8 cellular contexts compared by ENCODE assay signal in the genomic region with DNA sequence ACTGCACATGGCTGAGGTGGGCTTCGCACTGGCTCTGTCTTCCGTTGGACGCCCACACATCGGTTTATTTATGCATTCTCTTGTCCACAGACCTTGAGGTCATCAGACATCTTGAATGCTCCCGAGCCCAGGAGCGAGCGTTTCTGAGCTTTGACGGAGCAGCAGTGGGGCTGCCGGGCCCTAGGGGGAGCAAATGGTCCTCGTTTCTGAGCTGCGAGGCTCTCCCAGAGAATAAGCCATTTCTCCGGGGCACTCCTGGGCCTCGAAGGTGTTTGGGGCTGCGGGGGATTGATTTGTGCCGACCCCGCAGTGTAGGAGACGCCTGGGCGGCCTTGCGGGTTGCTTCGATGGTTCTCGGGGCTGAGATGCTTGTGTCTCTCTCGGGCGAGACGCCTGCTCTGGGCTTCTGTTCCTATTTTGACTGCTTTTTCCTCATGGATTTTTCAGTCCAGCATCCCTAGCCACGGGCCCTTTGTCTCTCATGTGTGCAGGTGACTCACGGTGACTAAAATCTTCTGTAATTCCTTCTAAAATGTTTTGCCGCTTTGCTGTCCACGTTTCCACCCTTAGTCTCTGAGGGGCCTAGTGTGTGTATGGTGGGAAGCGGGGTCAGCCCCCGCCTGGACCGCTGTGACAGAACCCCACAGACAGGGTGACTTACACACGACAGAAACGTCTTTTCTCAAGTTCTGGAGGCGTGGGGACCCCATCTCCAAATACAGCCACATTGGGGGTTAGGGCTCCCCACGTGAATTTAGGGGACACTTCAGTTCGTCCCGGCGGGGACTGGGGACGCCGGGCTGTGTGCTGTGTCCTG.
DNase-seq lines count a peak whose midpoint lies in the region; ATAC-seq and TF ChIP-seq lines count a peak whose summit lies in the region.

No MANE protein-coding gene starts in this region.

- no peak for TF ChIP-seq POLR2A in tibial nerve (IDR thresholded peaks at IDR 0.05)

- ATAC-seq in Right ventricle myocardium inferior (peak; percentile 25), GM19455 (IDR thresholded peaks at IDR 0.05; ENCODE audit: unreplicated experiment) (no peak)

- H3K27ac ChIP-seq in SK-N-MC (peak overlapping the region; percentile 42), mesendoderm (ENCODE audit: low read depth, low read length) (no peak overlapping the region), tibial nerve (peak overlapping the region; percentile 93 to 100 (median 98))

- H3K36me3 ChIP-seq in SK-N-MC (ENCODE audit: insufficient read depth, low read length) (no peaks in the 10 kb centered on the region), mesendoderm (ENCODE audit: control insufficient read depth, insufficient read depth, low read length) (no peaks in the 10 kb centered on the region), tibial nerve (no peaks in the 10 kb centered on the region)

- H3K4me1 ChIP-seq in mesendoderm (ENCODE audit: control insufficient read depth, low read depth, low read length) (peaks cover 4% of the 10 kb centered on the region), tibial nerve (peaks cover 3 to 36% (median 21%) of the 10 kb centered on the region in 4 donors)

- peak; percentile 53 for DNase-seq in Right ventricle myocardium inferior (ENCODE audit: missing footprints)
- DNase-seq in cardiac septum (ENCODE audit: low spot score), result no peak
- DNase-seq in SK-N-MC (ENCODE audit: low read depth, low spot score), result no peak
- DNase-seq in ecto neural progenitor cell (ENCODE audit: low spot score), result peak; percentile 70
- peak; percentile 75 for DNase-seq in mesendoderm
- DNase-seq in tibial nerve (ENCODE audit: low spot score in 2 of 2), result peak in 1 of 2 donors; percentile 25
- DNase-seq in NCI-H2107 treated with DMSO at 0.1 percent for 48 hours (lab: John Stamatoyannopoulos, UW; ENCODE audit: unreplicated experiment), result no peak

- no peak for TF ChIP-seq EP300 in tibial nerve (IDR thresholded peaks at IDR 0.05)

- H3K23ac ChIP-seq in mesendoderm (ENCODE audit: low read length), result no peak overlapping the region

- peak; percentile 18 to 65 (median 60) for TF ChIP-seq CTCF in tibial nerve (IDR thresholded peaks at IDR 0.05)

- no peak overlapping the region for H3K18ac ChIP-seq in mesendoderm (ENCODE audit: low read length)

- peaks cover 2% of the 10 kb centered on the region for H3K79me1 ChIP-seq in mesendoderm (ENCODE audit: low read length)

- intact Hi-C loops in Right ventricle myocardium inferior (cut with DNase I) (loop anchor here (2.0 to 5.0 kb wide), 2 partner anchors 42 to 55 kb away; no protein-coding TSS in a partner anchor), cardiac septum (cut with DNase I) (loop anchor here (2.0 to 5.0 kb wide), 2 partner anchors 40 to 56 kb away; no protein-coding TSS in a partner anchor)

- H3K9ac ChIP-seq in SK-N-MC (ENCODE audit: insufficient read length) (peak overlapping the region; percentile 53), mesendoderm (ENCODE audit: low read length) (peak overlapping the region; percentile 47)

- no peaks in the 10 kb centered on the region for H3K79me2 ChIP-seq in mesendoderm (ENCODE audit: control insufficient read depth, insufficient read depth, low read length)

- no peak overlapping the region for H3K4ac ChIP-seq in mesendoderm (ENCODE audit: low read depth, low read length)

- H2BK5ac ChIP-seq in mesendoderm (ENCODE audit: low read length), result no peak overlapping the region

- no peak overlapping the region for H4K5ac ChIP-seq in mesendoderm (ENCODE audit: low read length)

- no peak overlapping the region for H2AK5ac ChIP-seq in mesendoderm (ENCODE audit: low read length)

- peak overlapping the region; percentile 49 for H3K56ac ChIP-seq in mesendoderm (ENCODE audit: low read length)

- no peak overlapping the region for H2BK15ac ChIP-seq in mesendoderm (replicated peaks; ENCODE audit: low read depth)

- no peak overlapping the region for H4K8ac ChIP-seq in mesendoderm (ENCODE audit: low read depth, low read length)

- H2BK120ac ChIP-seq in mesendoderm (ENCODE audit: low read depth, low read length), result no peak overlapping the region

- H3K4me3 ChIP-seq in SK-N-MC, result peak overlapping the region; percentile 75
- H3K4me3 ChIP-seq in mesendoderm (ENCODE audit: low read length), result peak overlapping the region; percentile 23
- peak overlapping the region; percentile 13 to 50 (median 34) for H3K4me3 ChIP-seq in tibial nerve

- peak overlapping the region; percentile 74 for H3K4me2 ChIP-seq in mesendoderm (ENCODE audit: low read length)

- WGBS in mesendoderm (ENCODE audit: extremely low coverage, insufficient coverage, low lambda C conversion rate), result no CpG with 5 or more reads among the region's 40 CpGs
- WGBS in tibial nerve, 2 donors, result 12 to 24% methylated on average over 35 to 39 of the region's 40 CpGs

- no peaks in the 10 kb centered on the region for H3K9me3 ChIP-seq in SK-N-MC (ENCODE audit: low read depth, low read length)
- H3K9me3 ChIP-seq in tibial nerve, result no peaks in the 10 kb centered on the region

- no peaks in the 10 kb centered on the region for H3K27me3 ChIP-seq in mesendoderm (ENCODE audit: insufficient read depth, low read length, poor library complexity)
- H3K27me3 ChIP-seq in tibial nerve, result peaks cover 0 to 3% of the 10 kb centered on the region in 2 donors

Comparison
In these comparisons a context has a peak if more than half of its experiments do, and no peak if none do; other contexts are left out.
1. DNase-seq: peak in Right ventricle myocardium inferior (single experiment), ecto neural progenitor cell (single experiment) and mesendoderm (single experiment); none in cardiac septum (single experiment), SK-N-MC (single experiment) and NCI-H2107 treated with DMSO at 0.1 percent for 48 hours (single experiment).
2. H3K4me3 ChIP-seq: peak in every context shown above with its lines; median percentile 75 in SK-N-MC; 34 in tibial nerve; 23 in mesendoderm.